29 cellular contexts compared by ENCODE assay signal in the genomic region with DNA sequence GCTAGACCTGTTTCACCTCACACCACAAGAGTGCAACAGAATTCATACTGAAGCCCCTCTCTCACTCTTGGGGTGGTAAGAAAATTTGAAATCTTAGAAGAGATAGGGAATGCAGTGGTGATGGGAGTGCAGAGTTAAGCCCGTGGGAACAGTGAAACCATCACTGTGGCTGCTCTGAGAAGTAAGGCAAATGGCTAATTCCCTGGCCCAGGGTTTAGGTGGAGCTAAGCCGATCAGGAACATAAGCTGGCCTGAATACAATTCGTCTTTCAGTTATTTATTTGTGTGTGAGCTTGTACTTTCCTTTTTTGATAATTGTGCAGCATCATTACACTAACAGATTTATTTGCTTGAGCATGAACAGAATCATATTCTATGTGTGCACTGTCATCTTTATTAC.
"Had no signal": no experiment of that assay in that cellular context is flagged by ENCODE, and none has a peak within 500 bp of the region (broad histone marks: within the 10 kb centered on the region; RNA-seq: fewer than 3 reads in every experiment).

No MANE protein-coding gene starts in this region.

- H3K9me3 Mint-ChIP-seq: nephron progenitor cell, neural progenitor cell, type B pancreatic cell had no signal

- H3K9me3 ChIP-seq: heart right ventricle, lower lobe of right lung, neutrophil, pancreas, prostate gland, sigmoid colon, suprapubic skin, thoracic aorta, tibial artery, uterus had no signal

- ATAC-seq: heart right ventricle; left lobe of liver; lower lobe of right lung; natural killer cell; pancreas; stimulated activated effector memory CD8-positive, alpha-beta T cell treated with anti-CD3 and anti-CD28 coated beads, Interleukin-12 subunit alpha, Interleukin-12 subunit beta, amount 100 ng/mL, for 72 hours had no signal

- H3K4me1 ChIP-seq: heart right ventricle, lower lobe of right lung, neural progenitor cell, pancreas, prostate gland, sigmoid colon, spleen, suprapubic skin, tibial artery, uterus had no signal

- H3K27ac Mint-ChIP-seq: natural killer cell; neural progenitor cell; stimulated activated effector memory CD8-positive, alpha-beta T cell treated with anti-CD3 and anti-CD28 coated beads, Interleukin-12 subunit alpha, Interleukin-12 subunit beta, amount 100 ng/mL, for 72 hours; stimulated activated naive CD8-positive, alpha-beta T cell treated with anti-CD3 and anti-CD28 coated beads, Interleukin-15, Interleukin-2, amounts not matched to agents 100 ng/mL and 50 ng/mL, for 24 hours; type B pancreatic cell had no signal

- DNase-seq: heart right ventricle; islet precursor cell; lower lobe of right lung; mammary epithelial cell; mesenchymal stem cell; naive B cell; natural killer cell; nephron progenitor cell; occipital lobe; pancreas; posterior cingulate gyrus; retina; sigmoid colon; small intestine; spleen; stimulated activated CD4-positive, alpha-beta T cell treated with anti-CD3 and anti-CD28 coated beads, Interleukin-4, amount 100 ng/mL, for 24 hours; stimulated activated naive CD4-positive, alpha-beta T cell; tibial artery; uterus had no signal

- H3K27ac ChIP-seq: heart right ventricle, hepatocyte, lower lobe of right lung, neural progenitor cell, neutrophil, pancreas, prostate gland, sigmoid colon, spleen, suprapubic skin, thoracic aorta, tibial artery, uterus had no signal

- H3K36me3 ChIP-seq: heart right ventricle, lower lobe of right lung, neural progenitor cell, neutrophil, pancreas, prostate gland, sigmoid colon, spleen, suprapubic skin, thoracic aorta, tibial artery, uterus had no signal

- H3K36me3 Mint-ChIP-seq: naive B cell; natural killer cell; neural progenitor cell; stimulated activated effector memory CD8-positive, alpha-beta T cell treated with anti-CD3 and anti-CD28 coated beads, Interleukin-12 subunit alpha, Interleukin-12 subunit beta, amount 100 ng/mL, for 72 hours; type B pancreatic cell had no signal

- H3K4me3 Mint-ChIP-seq: naive B cell; natural killer cell; nephron progenitor cell; neural progenitor cell; stimulated activated effector memory CD8-positive, alpha-beta T cell treated with anti-CD3 and anti-CD28 coated beads, Interleukin-12 subunit alpha, Interleukin-12 subunit beta, amount 100 ng/mL, for 72 hours; stimulated activated naive CD8-positive, alpha-beta T cell treated with anti-CD3 and anti-CD28 coated beads, Interleukin-15, Interleukin-2, amounts not matched to agents 100 ng/mL and 50 ng/mL, for 24 hours; type B pancreatic cell had no signal

- H3K27me3 Mint-ChIP-seq: naive B cell; stimulated activated naive CD8-positive, alpha-beta T cell treated with anti-CD3 and anti-CD28 coated beads, Interleukin-15, Interleukin-2, amounts not matched to agents 100 ng/mL and 50 ng/mL, for 24 hours; type B pancreatic cell had no signal

- H3K27me3 ChIP-seq: heart right ventricle, hepatocyte, neural progenitor cell, neutrophil, pancreas, sigmoid colon, spleen, suprapubic skin, tibial artery, uterus had no signal

- H3K4me1 Mint-ChIP-seq: naive B cell; natural killer cell; stimulated activated effector memory CD8-positive, alpha-beta T cell treated with anti-CD3 and anti-CD28 coated beads, Interleukin-12 subunit alpha, Interleukin-12 subunit beta, amount 100 ng/mL, for 72 hours had no signal

- FAIRE-seq: pancreas, small intestine had no signal

- H3K4me3 ChIP-seq: heart right ventricle, hepatocyte, lower lobe of right lung, neural progenitor cell, pancreas, prostate gland, sigmoid colon, spleen, suprapubic skin, thoracic aorta, tibial artery, uterus had no signal
